ENCODE assay signal across 7 cellular contexts in genomic region chr14:67883717-67884116, GRCh38.
DNase-seq lines count a peak whose midpoint lies in the region; ATAC-seq, FAIRE-seq and TF ChIP-seq lines count a peak whose summit lies in the region.

No MANE protein-coding gene starts in this region.

- intact Hi-C loops in pancreas (cut with DNase I) = no loop called here

- H3K27ac ChIP-seq in coronary artery (no peak overlapping the region), pancreas (no peak overlapping the region), brain microvascular endothelial cell (no peak overlapping the region)

- in situ Hi-C loops in brain microvascular endothelial cell (cut with HindIII; ENCODE audit: low pct_ligation_motif_present, low sequenced_read_pairs) = no loop called here

- WGBS in pancreas, 2 donors = 26 to 33% methylated on average over 1 of the region's 1 CpG

- FAIRE-seq in pancreas (lab: Jason Lieb, UNC) = peak; percentile 82

- TF ChIP-seq CTCF in NB4 (IDR thresholded peaks at IDR 0.05; ENCODE audit: low read depth, low read length) (no peak), coronary artery (IDR thresholded peaks at IDR 0.05) (peak; percentile 10), pancreas (IDR thresholded peaks at IDR 0.05) (peak in 3 of 4 donors; percentile 9 to 12 (median 10)), brain microvascular endothelial cell (IDR thresholded peaks at IDR 0.05; ENCODE audit: low read depth, low read length, missing control alignments) (no peak)

- H3K27me3 ChIP-seq in pancreas = no peaks in the 10 kb centered on the region
- H3K27me3 ChIP-seq in brain microvascular endothelial cell (replicated peaks) = no peaks in the 10 kb centered on the region

- no peaks in the 10 kb centered on the region for H3K9me3 ChIP-seq in pancreas

- H3K4me1 ChIP-seq in pancreas = peaks cover 0 to 21% (median 15%) of the 10 kb centered on the region in 3 donors

- DNase-seq in EH (ENCODE audit: low read depth) (peak; percentile 42), NB4 (ENCODE audit: low read depth) (peak; percentile 4), coronary artery (ENCODE audit: low spot score) (no peak), pancreas (no peak), brain microvascular endothelial cell (no peak)

- H3K4me3 ChIP-seq in NB4 (ENCODE audit: low read depth, low read length) = no peak overlapping the region
- no peak overlapping the region for H3K4me3 ChIP-seq in coronary artery
- H3K4me3 ChIP-seq in pancreas = no peak overlapping the region
- no peak overlapping the region for H3K4me3 ChIP-seq in brain microvascular endothelial cell (ENCODE audit: low read depth, low read length)

- TF ChIP-seq POLR2A in NB4 (IDR thresholded peaks at IDR 0.05; ENCODE audit: extremely low read depth, insufficient read length) = no peak

- H3K36me3 ChIP-seq in pancreas (no peaks in the 10 kb centered on the region), brain microvascular endothelial cell (replicated peaks) (no peaks in the 10 kb centered on the region)

- ATAC-seq in pancreas (peak in 3 of 4 donors; percentile 53 to 54 (median 53)), GM21367 (IDR thresholded peaks at IDR 0.05; ENCODE audit: unreplicated experiment) (no peak), HG02870 (IDR thresholded peaks at IDR 0.05; ENCODE audit: unreplicated experiment) (no peak)

Comparison
In these comparisons a context has a peak if more than half of its experiments do, and no peak if none do; other contexts are left out.
1. DNase-seq: peak in EH (single experiment) and NB4 (single experiment); none in coronary artery (single experiment), pancreas (0 of 6) and brain microvascular endothelial cell (single experiment).
2. CTCF ChIP-seq: peak in coronary artery (single experiment) and pancreas (3 of 4); none in NB4 (single experiment) and brain microvascular endothelial cell (single experiment).
3. ATAC-seq: peak in pancreas (3 of 4); none in GM21367 (single experiment) and HG02870 (single experiment).